Comparison of ENCODE assay signal across 1 cellular context in genomic region chr15:76311071-76311956, GRCh38.
TF ChIP-seq lines count a peak whose summit lies in the region.

Gene ETFA (minus strand): TSS chr15:76311469. CDS start chr15:76311388, 81 bp downstream.

TF ChIP-seq in K562, 482 proteins besides CTCF, POLR2A, EP300 and RAD21 (continued from another document and continues in another):
- peak; percentile 94 for TF ChIP-seq MGA (IDR thresholded peaks at IDR 0.05)
- TF ChIP-seq SREBF2 (CRISPR knock-in tag; IDR thresholded peaks at IDR 0.05) = no peak
- no peak for TF ChIP-seq PBX2 (CRISPR knock-in tag; IDR thresholded peaks at IDR 0.05; ENCODE audit: low read depth)
- TF ChIP-seq PBX2 (tag; conservative IDR thresholded peaks at IDR 0.05; ENCODE audit: low read depth) = no peak
- 0 out of 2 replicates have a peak, but pooled peaks have one; percentile 3 for TF ChIP-seq ZNF316 (IDR thresholded peaks at IDR 0.05)
- TF ChIP-seq TAF7 (tag; IDR thresholded peaks at IDR 0.05) = peak; percentile 77
- no peak for TF ChIP-seq RFX1 (IDR thresholded peaks at IDR 0.05)
- peak in 1 of 2 experiments; percentile 75; a peak in 2 of 4 replicates for TF ChIP-seq HDAC1 (IDR thresholded peaks at IDR 0.05)
- no peak for TF ChIP-seq ELK1 (CRISPR knock-in tag; IDR thresholded peaks at IDR 0.05)
- peak; percentile 87 for TF ChIP-seq TAF9B (IDR thresholded peaks at IDR 0.05; ENCODE audit: partially characterized antibody)
- peak; percentile 95 for TF ChIP-seq SUPT5H (IDR thresholded peaks at IDR 0.05)
- TF ChIP-seq FOXP1 (CRISPR knock-in tag; IDR thresholded peaks at IDR 0.05) = no peak; the same call in 1 of the 2 replicates
- TF ChIP-seq TAF1 (IDR thresholded peaks at IDR 0.05; ENCODE audit: control insufficient read depth, extremely low read depth, insufficient read depth, low read length, severe bottlenecking) = peak; percentile 95
- peak; percentile 77 for TF ChIP-seq FIP1L1 (IDR thresholded peaks at IDR 0.05; ENCODE audit: low read depth, low read length, poor library complexity, severe bottlenecking)
- no peak for TF ChIP-seq CHCHD3 (CRISPR knock-in tag; IDR thresholded peaks at IDR 0.05)
- 0 out of 2 replicates have a peak, but pooled peaks have one; percentile 11 for TF ChIP-seq CTBP1 (IDR thresholded peaks at IDR 0.05; ENCODE audit: borderline replicate concordance)
- no peak for TF ChIP-seq ADNP (tag; IDR thresholded peaks at IDR 0.05)
- no peak for TF ChIP-seq ZNF740 (CRISPR knock-in tag; IDR thresholded peaks at IDR 0.05)
- TF ChIP-seq ZNF740 (tag; IDR thresholded peaks at IDR 0.05) = no peak
- no peak for TF ChIP-seq ETS2 (tag; IDR thresholded peaks at IDR 0.05; ENCODE audit: borderline replicate concordance, poor library complexity, severe bottlenecking)
- peak; percentile 49 for TF ChIP-seq VEZF1 (CRISPR knock-in tag; IDR thresholded peaks at IDR 0.05)
- peak; percentile 80 for TF ChIP-seq CCNT2 (IDR thresholded peaks at IDR 0.05; ENCODE audit: borderline replicate concordance, extremely low read depth, insufficient read length, low read depth, low read length)
- peak; percentile 80 for TF ChIP-seq SMAD1 (IDR thresholded peaks at IDR 0.05; ENCODE audit: low read depth, low read length, partially characterized antibody)
- 0 out of 2 replicates have a peak, but pooled peaks have one; percentile 61 for TF ChIP-seq CREB3 (tag; conservative IDR thresholded peaks at IDR 0.05; ENCODE audit: low read depth)
- no peak for TF ChIP-seq NCOA6 (IDR thresholded peaks at IDR 0.05)
- TF ChIP-seq ZNF445 (CRISPR knock-in tag; IDR thresholded peaks at IDR 0.05; ENCODE audit: low read depth) = no peak
- peak; percentile 88 for TF ChIP-seq MAX (CRISPR knock-in tag; IDR thresholded peaks at IDR 0.05)
- TF ChIP-seq ZNF79 (CRISPR knock-in tag; IDR thresholded peaks at IDR 0.05; ENCODE audit: low read depth) = no peak
- TF ChIP-seq SETDB1 (IDR thresholded peaks at IDR 0.05; ENCODE audit: low read length) = no peak
- TF ChIP-seq ZNF395 (CRISPR knock-in tag; IDR thresholded peaks at IDR 0.05) = peak; percentile 81
- TF ChIP-seq NFATC3 (IDR thresholded peaks at IDR 0.05) = no peak
- TF ChIP-seq ZNF398 (CRISPR knock-in tag; IDR thresholded peaks at IDR 0.05) = no peak
- no peak for TF ChIP-seq GTF2B (IDR thresholded peaks at IDR 0.05; ENCODE audit: extremely low read depth, insufficient read length)
- no peak for TF ChIP-seq ZBTB1 (CRISPR knock-in tag; IDR thresholded peaks at IDR 0.05; ENCODE audit: borderline replicate concordance, low read depth)
- TF ChIP-seq SMARCA4 (IDR thresholded peaks at IDR 0.05) = 0 out of 2 replicates have a peak, but pooled peaks have one; percentile 21
- no peak for TF ChIP-seq ZNF282 (CRISPR knock-in tag; IDR thresholded peaks at IDR 0.05)
